In genomic region chr4:2194556-2194955, GRCh38 we compare ENCODE assay signal across 14 cellular contexts. TPM values are rescaled to one million over a fixed set of nuclear protein-coding genes. Genes with fewer than 3 reads are reported as not detected.
DNase-seq lines count a peak whose midpoint lies in the region; ATAC-seq and TF ChIP-seq lines count a peak whose summit lies in the region.
"Had no signal": no experiment of that assay in that cellular context is flagged by ENCODE, and none has a peak within 500 bp of the region (broad histone marks: within the 10 kb centered on the region; RNA-seq: fewer than 3 reads in every experiment).

No MANE protein-coding gene starts in this region.

- DNase-seq in T-helper 17 cell (no peak), choroid plexus epithelial cell (ENCODE audit: low read depth) (peak; percentile 13), mucosa of gallbladder (ENCODE audit: low spot score) (peak; percentile 70), islet precursor cell (no peak), NCI-H187 (lab: John Stamatoyannopoulos, UW) (no peak), GM23248 (no peak)
- DNase-seq in activated CD4-positive, alpha-beta T cell treated with anti-CD3 and anti-CD28 coated beads for 48 hours = no peak
- DNase-seq: ACHN; CD4-positive, CD25-positive, alpha-beta regulatory T cell; DMS53; GF-D8 had no signal

- H3K9me2 ChIP-seq in GM23248 (ENCODE audit: insufficient read depth) = no peaks in the 10 kb centered on the region

- no peaks in the 10 kb centered on the region for H3K79me2 ChIP-seq in GM23248 (ENCODE audit: insufficient read depth)

- no peaks in the 10 kb centered on the region for H4K20me1 ChIP-seq in GM23248 (ENCODE audit: insufficient read depth)
- H4K20me1 ChIP-seq: BLaER1 treated with 17β-estradiol and CSF1 and Interleukin-3, amounts not matched to agents 10 nM and 100 nM had no signal

- no peak overlapping the region for H3K4me3 Mint-ChIP-seq in T-helper 17 cell
- H3K4me3 Mint-ChIP-seq: CD4-positive, CD25-positive, alpha-beta regulatory T cell had no signal

- CTCF ChIA-PET in HEK293 (lab: Yijun Ruan, JAX) = no interaction called here

- 80 to 86% methylated on average over 3 of the region's 3 CpGs for WGBS in GM23248 (ENCODE audit: low coverage in 1 of 2, low lambda C conversion rate in 2 of 2, missing lambda C conversion rate in 2 of 2), 2 experiments

- TF ChIP-seq CTCF in HEK293 (tag by site-specific recombination; IDR thresholded peaks at IDR 0.05) = no peak
- TF ChIP-seq CTCF in choroid plexus epithelial cell (conservative IDR thresholded peaks at IDR 0.05; ENCODE audit: low read depth, low read length) = no peak

- H3K9ac ChIP-seq in GM23248 = no peak overlapping the region
- H3K9ac ChIP-seq: BLaER1 treated with 17β-estradiol and CSF1 and Interleukin-3, amounts not matched to agents 10 nM and 100 nM had no signal

- H3K4me1 ChIP-seq in HEK293 (ENCODE audit: control insufficient read depth, insufficient read depth, low read length) (no peaks in the 10 kb centered on the region), GM23248 (ENCODE audit: insufficient read depth) (no peaks in the 10 kb centered on the region)

- H3F3A ChIP-seq in GM23248 (ENCODE audit: insufficient read depth) = no peaks in the 10 kb centered on the region

- H3K27ac ChIP-seq in HEK293 (ENCODE audit: extremely low read depth, low read depth, low read length) (no peak overlapping the region), GM23248 (no peak overlapping the region)
- H3K27ac ChIP-seq: BLaER1 treated with 17β-estradiol and CSF1 and Interleukin-3, amounts not matched to agents 10 nM and 100 nM had no signal

- H3K36me3 ChIP-seq in HEK293 (ENCODE audit: control insufficient read depth in 2 of 2, insufficient read depth in 1 of 2, low read length in 2 of 2) = peaks cover 0 to 46% of the 10 kb centered on the region in 2 experiments; a peak in 1 of 3 replicates
- H3K36me3 ChIP-seq in GM23248 (ENCODE audit: low read depth) = peaks cover 2% of the 10 kb centered on the region; the same call in 1 of the 2 replicates

- H3K4me1 Mint-ChIP-seq in T-helper 17 cell = no peaks in the 10 kb centered on the region

- no peak overlapping the region for H3K4me2 ChIP-seq in GM23248 (ENCODE audit: unreplicated experiment)
- H3K4me2 ChIP-seq: BLaER1 treated with 17β-estradiol and CSF1 and Interleukin-3, amounts not matched to agents 10 nM and 100 nM had no signal

- H3K27ac Mint-ChIP-seq in T-helper 17 cell = peak overlapping the region; percentile 2

- H3K27me3 Mint-ChIP-seq in T-helper 17 cell = no peaks in the 10 kb centered on the region
- H3K27me3 Mint-ChIP-seq: CD4-positive, CD25-positive, alpha-beta regulatory T cell had no signal

- H3K4me3 ChIP-seq in HEK293 (ENCODE audit: low read depth, low read length) (no peak overlapping the region), choroid plexus epithelial cell (ENCODE audit: low read depth, low read length) (no peak overlapping the region), GM23248 (no peak overlapping the region)
- H3K4me3 ChIP-seq: BLaER1 treated with 17β-estradiol and CSF1 and Interleukin-3, amounts not matched to agents 10 nM and 100 nM had no signal

- peaks cover 13% of the 10 kb centered on the region for H3K36me3 Mint-ChIP-seq in T-helper 17 cell (ENCODE audit: low read depth)

- ATAC-seq in T-helper 17 cell = no peak
- ATAC-seq: HCT116 had no signal

- in situ Hi-C loops in GM23248 (cut with MboI) = no loop called here

- H3K9me3 ChIP-seq in HEK293 (ENCODE audit: control insufficient read depth, insufficient read depth, low read depth, low read length) (no peaks in the 10 kb centered on the region), T-helper 17 cell (ENCODE audit: control insufficient read depth, low read length, poor library complexity, severe bottlenecking) (no peaks in the 10 kb centered on the region), GM23248 (ENCODE audit: low read depth) (no peaks in the 10 kb centered on the region)

- no peaks in the 10 kb centered on the region for H3K27me3 ChIP-seq in GM23248 (replicated peaks; ENCODE audit: insufficient read depth)
- H3K27me3 ChIP-seq: BLaER1 treated with 17β-estradiol and CSF1 and Interleukin-3, amounts not matched to agents 10 nM and 100 nM had no signal

- no peak overlapping the region for H2AFZ ChIP-seq in GM23248

- POLR2A ChIA-PET in HEK293 (lab: Yijun Ruan, JAX) = no interaction called here

TF ChIP-seq in HEK293, 187 proteins besides CTCF, POLR2A, EP300 and RAD21:
- peak; percentile 47 for TF ChIP-seq ZNF398 (tag by site-specific recombination; IDR thresholded peaks at IDR 0.05)
- TF ChIP-seq ZBTB21 (tag by site-specific recombination; IDR thresholded peaks at IDR 0.05) = no peak
- TF ChIP-seq ZNF248 (tag by site-specific recombination; IDR thresholded peaks at IDR 0.05) = no peak
- TF ChIP-seq REPIN1 (tag by site-specific recombination; IDR thresholded peaks at IDR 0.05; ENCODE audit: low read depth) = no peak

RNA-seq across cellular contexts. Expression of gene HAUS3, which starts 47.4 kb away (rescaled TPM):
- total RNA-seq in T-helper 17 cell (10 to 100 TPM; 78.5 to 94.5 TPM), mucosa of gallbladder (12.0 TPM)
- 10.2 and 14.9 TPM in 2 replicates for total RNA-seq in GM23248 (2014; rRNA removed; shearing (Covaris generic))
- polyA plus RNA-seq in GM23248 (2016; fragmentation: Nextera tagmentation; extraction: Ambion mirVana) = 11.6 and 13.8 TPM in 2 replicates

RNA-seq across cellular contexts. Expression of gene POLN, which starts 47.4 kb away (rescaled TPM):
- 1 to 10 TPM; 2.8 to 3.9 TPM for total RNA-seq in T-helper 17 cell
- total RNA-seq in mucosa of gallbladder = 7.7 TPM
- total RNA-seq in GM23248 (2014; rRNA removed; shearing (Covaris generic)) = 1.8 and 3.9 TPM in 2 replicates
- polyA plus RNA-seq in GM23248 (2016; fragmentation: Nextera tagmentation; extraction: Ambion mirVana) = 0.91 and 1.6 TPM in 2 replicates

Comparison
In these comparisons a context has a peak if more than half of its experiments do, and no peak if none do; other contexts are left out.
1. DNase-seq: peak in choroid plexus epithelial cell (single experiment) and mucosa of gallbladder (single experiment); none in T-helper 17 cell (0 of 3), islet precursor cell (single experiment), NCI-H187 (0 of 2), GM23248 (single experiment) and activated CD4-positive, alpha-beta T cell treated with anti-CD3 and anti-CD28 coated beads for 48 hours (single experiment).